Comparison of ENCODE assay signal across 8 cellular contexts in the genomic region with DNA sequence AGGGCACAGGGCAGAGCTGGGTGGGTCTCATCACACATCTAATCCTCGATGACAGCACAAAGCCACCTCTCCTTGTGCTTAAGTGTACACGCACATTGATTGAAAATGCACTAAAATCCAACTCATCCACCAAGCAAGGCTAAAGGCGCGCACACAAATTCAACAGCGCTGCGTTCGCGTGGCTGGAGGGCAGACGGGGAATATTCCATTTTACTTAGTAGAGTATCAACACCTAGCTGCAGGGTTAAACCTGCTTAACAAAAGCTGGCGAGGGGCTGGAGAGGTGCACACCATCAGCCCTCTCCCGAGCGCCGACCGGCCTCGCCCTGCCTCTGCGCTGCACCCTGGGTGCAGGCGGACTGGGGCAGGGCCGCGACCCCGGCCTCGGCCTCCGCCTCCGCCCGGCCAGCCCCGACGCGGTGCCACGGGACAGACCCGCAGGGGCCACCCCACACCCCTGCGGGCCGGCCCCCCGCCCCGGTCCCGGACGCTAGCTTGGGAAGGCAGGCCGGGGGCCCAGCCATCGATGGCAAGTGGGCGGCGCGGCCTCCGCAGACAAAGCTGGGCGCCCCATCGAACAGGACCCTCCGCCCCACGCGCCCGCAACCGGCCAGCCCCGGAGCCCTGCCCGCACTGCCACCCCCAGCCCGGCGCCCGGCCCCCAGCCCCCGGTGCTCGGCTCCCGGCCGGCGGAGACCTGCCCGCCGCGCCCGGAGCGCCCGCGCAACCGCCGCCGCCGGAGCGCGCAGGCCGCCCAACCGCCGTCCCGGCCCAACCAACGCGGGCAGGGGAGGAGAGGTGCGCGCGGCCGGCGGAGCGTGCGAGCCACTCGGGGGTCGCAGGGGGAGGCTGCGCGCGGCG. TPM values are rescaled to one million over a fixed set of nuclear protein-coding genes. Genes with fewer than 3 reads are reported as not detected.
DNase-seq lines count a peak whose midpoint lies in the region; ATAC-seq and TF ChIP-seq lines count a peak whose summit lies in the region.

No MANE protein-coding gene starts in this region.

- H3K9me3 ChIP-seq in vagina = no peaks in the 10 kb centered on the region

- POLR2A ChIA-PET in AG04449 (lab: Yijun Ruan, JAX) = interaction anchor here (0.9 to 2.6 kb wide), 3 partner anchors 10 to 131 kb away, joined by 3 to 12 read pairs (median 5); a partner anchor contains a TSS

- peak; percentile 31 for ATAC-seq in GM18505 (IDR thresholded peaks at IDR 0.05; ENCODE audit: unreplicated experiment)
- ATAC-seq in HG02981 (IDR thresholded peaks at IDR 0.05; ENCODE audit: unreplicated experiment) = peak; percentile 19
- ATAC-seq in activated naive CD4-positive, alpha-beta T cell treated with anti-CD3 and anti-CD28 coated beads, Interleukin-2, amount 50 U/mL, for 72 hours = peak; percentile 18 to 32
- ATAC-seq in Right ventricle myocardium inferior = peak; percentile 27

- H3K36me3 Mint-ChIP-seq in activated naive CD4-positive, alpha-beta T cell treated with anti-CD3 and anti-CD28 coated beads, Interleukin-2, amount 50 U/mL, for 72 hours = peaks cover 7 to 10% of the 10 kb centered on the region in 2 donors
- peaks cover 5% of the 10 kb centered on the region for H3K36me3 Mint-ChIP-seq in osteocyte (ENCODE audit: unreplicated experiment)

- TF ChIP-seq CTCF in AG04449 (IDR thresholded peaks at IDR 0.05; ENCODE audit: insufficient read depth, low read length, missing control alignments) = no peak
- TF ChIP-seq CTCF in osteocyte (IDR thresholded peaks at IDR 0.05) = no peak
- TF ChIP-seq CTCF in vagina (IDR thresholded peaks at IDR 0.05) = no peak

- TF ChIP-seq POLR2A in GM18505 (IDR thresholded peaks at IDR 0.05; ENCODE audit: borderline replicate concordance, extremely low read depth, insufficient read depth, insufficient read length) (no peak), vagina (IDR thresholded peaks at IDR 0.05) (no peak)

- DNase-seq in AG04449 (ENCODE audit: low read depth, low spot score) = no peak
- DNase-seq in NCI-H82 treated with DMSO at 0.1 percent for 48 hours (lab: John Stamatoyannopoulos, UW; ENCODE audit: unreplicated experiment) = peak; percentile 19
- DNase-seq in activated naive CD4-positive, alpha-beta T cell treated with anti-CD3 and anti-CD28 coated beads, Interleukin-2, amount 50 U/mL, for 72 hours (ENCODE audit: low spot score in 2 of 2) = peak in 1 of 2 donors; percentile 73
- peak; percentile 73 for DNase-seq in Right ventricle myocardium inferior (ENCODE audit: missing footprints)
- no peak for DNase-seq in osteocyte (ENCODE audit: extremely low spot score, unreplicated experiment)
- DNase-seq in vagina (ENCODE audit: extremely low spot score in 2 of 2) = no peak

- H3K4me3 ChIP-seq in AG04449 (ENCODE audit: low read depth, low read length) (peak overlapping the region; percentile 75), vagina (peak overlapping the region; percentile 79 to 95)

- CTCF ChIA-PET in AG04449 (lab: Yijun Ruan, JAX) = interaction anchor here (0.6 to 1.5 kb wide), 4 partner anchors 12 to 52 kb away, joined by 3 to 4 read pairs (median 3); no protein-coding TSS in a partner anchor

- H3K27me3 Mint-ChIP-seq in osteocyte (ENCODE audit: unreplicated experiment) = no peaks in the 10 kb centered on the region

- peak overlapping the region; percentile 98 for H3K4me3 Mint-ChIP-seq in osteocyte (ENCODE audit: unreplicated experiment)

- peaks cover 27% of the 10 kb centered on the region for H3K4me1 ChIP-seq in vagina

- H3K36me3 ChIP-seq in vagina = no peaks in the 10 kb centered on the region

- peaks cover 29% of the 10 kb centered on the region for H3K4me1 Mint-ChIP-seq in osteocyte (ENCODE audit: unreplicated experiment)

- peak overlapping the region; percentile 97 to 100 for H3K27ac Mint-ChIP-seq in activated naive CD4-positive, alpha-beta T cell treated with anti-CD3 and anti-CD28 coated beads, Interleukin-2, amount 50 U/mL, for 72 hours
- H3K27ac Mint-ChIP-seq in osteocyte (ENCODE audit: unreplicated experiment) = peak overlapping the region; percentile 89

- H3K27me3 ChIP-seq in vagina = no peaks in the 10 kb centered on the region

- intact Hi-C loops in Right ventricle myocardium inferior (cut with DNase I) = loop anchor here (1.0 to 5.0 kb wide), 3 partner anchors 68 to 311 kb away; a partner anchor contains a TSS
- intact Hi-C loops in vagina (cut with DNase I) = loop anchor here (5.0 kb wide), 1 partner anchor 66 kb away; a partner anchor contains a TSS

- H3K27ac ChIP-seq in vagina = peak overlapping the region; percentile 99

- H3K9me3 Mint-ChIP-seq in activated naive CD4-positive, alpha-beta T cell treated with anti-CD3 and anti-CD28 coated beads, Interleukin-2, amount 50 U/mL, for 72 hours = no peaks in the 10 kb centered on the region
- no peaks in the 10 kb centered on the region for H3K9me3 Mint-ChIP-seq in osteocyte (ENCODE audit: unreplicated experiment)

RNA-seq across cellular contexts. Expression of a gene that starts 0.9 kb away (rescaled TPM):
- 10 to 100 TPM; 13.0 to 28.1 TPM for total RNA-seq in activated naive CD4-positive, alpha-beta T cell treated with anti-CD3 and anti-CD28 coated beads, Interleukin-2, amount 50 U/mL, for 72 hours
- total RNA-seq in Right ventricle myocardium inferior (6.6 TPM), osteocyte (15.3 and 17.2 TPM in 2 replicates), vagina (11.3 TPM)

Comparison
In these comparisons a context has a peak if more than half of its experiments do, and no peak if none do; other contexts are left out.
1. DNase-seq: peak in NCI-H82 treated with DMSO at 0.1 percent for 48 hours (single experiment) and Right ventricle myocardium inferior (single experiment); none in AG04449 (single experiment), osteocyte (single experiment) and vagina (0 of 2).
2. Peak in every context shown above with its lines, with median percentiles within 50 percentile points of each other: ATAC-seq.